Comparison of ENCODE assay signal across 1 cellular context in the genomic region with DNA sequence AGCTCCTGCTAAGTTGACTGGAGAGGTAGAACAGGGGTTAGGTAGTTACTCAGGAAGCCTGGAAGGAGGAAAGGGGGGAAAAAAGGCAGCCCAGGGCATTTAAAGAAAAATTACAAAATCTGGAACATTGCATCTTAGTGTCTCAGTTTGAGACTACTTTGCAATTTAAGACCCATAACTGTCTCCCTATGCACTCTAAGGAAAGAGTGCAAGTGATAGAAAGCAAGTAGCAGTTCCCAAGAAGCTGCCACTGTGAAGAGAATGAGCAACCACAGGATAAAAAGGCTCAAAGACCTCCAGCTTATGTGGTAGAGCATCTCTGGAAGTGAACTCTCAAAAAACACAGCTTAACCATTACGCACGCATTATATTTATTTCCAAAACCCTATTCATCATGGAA.
TF ChIP-seq lines count a peak whose summit lies in the region.

No MANE protein-coding gene starts in this region.

TF ChIP-seq in GM23338, 12 proteins besides CTCF, POLR2A, EP300 and RAD21:
- TF ChIP-seq, protein P1, sequence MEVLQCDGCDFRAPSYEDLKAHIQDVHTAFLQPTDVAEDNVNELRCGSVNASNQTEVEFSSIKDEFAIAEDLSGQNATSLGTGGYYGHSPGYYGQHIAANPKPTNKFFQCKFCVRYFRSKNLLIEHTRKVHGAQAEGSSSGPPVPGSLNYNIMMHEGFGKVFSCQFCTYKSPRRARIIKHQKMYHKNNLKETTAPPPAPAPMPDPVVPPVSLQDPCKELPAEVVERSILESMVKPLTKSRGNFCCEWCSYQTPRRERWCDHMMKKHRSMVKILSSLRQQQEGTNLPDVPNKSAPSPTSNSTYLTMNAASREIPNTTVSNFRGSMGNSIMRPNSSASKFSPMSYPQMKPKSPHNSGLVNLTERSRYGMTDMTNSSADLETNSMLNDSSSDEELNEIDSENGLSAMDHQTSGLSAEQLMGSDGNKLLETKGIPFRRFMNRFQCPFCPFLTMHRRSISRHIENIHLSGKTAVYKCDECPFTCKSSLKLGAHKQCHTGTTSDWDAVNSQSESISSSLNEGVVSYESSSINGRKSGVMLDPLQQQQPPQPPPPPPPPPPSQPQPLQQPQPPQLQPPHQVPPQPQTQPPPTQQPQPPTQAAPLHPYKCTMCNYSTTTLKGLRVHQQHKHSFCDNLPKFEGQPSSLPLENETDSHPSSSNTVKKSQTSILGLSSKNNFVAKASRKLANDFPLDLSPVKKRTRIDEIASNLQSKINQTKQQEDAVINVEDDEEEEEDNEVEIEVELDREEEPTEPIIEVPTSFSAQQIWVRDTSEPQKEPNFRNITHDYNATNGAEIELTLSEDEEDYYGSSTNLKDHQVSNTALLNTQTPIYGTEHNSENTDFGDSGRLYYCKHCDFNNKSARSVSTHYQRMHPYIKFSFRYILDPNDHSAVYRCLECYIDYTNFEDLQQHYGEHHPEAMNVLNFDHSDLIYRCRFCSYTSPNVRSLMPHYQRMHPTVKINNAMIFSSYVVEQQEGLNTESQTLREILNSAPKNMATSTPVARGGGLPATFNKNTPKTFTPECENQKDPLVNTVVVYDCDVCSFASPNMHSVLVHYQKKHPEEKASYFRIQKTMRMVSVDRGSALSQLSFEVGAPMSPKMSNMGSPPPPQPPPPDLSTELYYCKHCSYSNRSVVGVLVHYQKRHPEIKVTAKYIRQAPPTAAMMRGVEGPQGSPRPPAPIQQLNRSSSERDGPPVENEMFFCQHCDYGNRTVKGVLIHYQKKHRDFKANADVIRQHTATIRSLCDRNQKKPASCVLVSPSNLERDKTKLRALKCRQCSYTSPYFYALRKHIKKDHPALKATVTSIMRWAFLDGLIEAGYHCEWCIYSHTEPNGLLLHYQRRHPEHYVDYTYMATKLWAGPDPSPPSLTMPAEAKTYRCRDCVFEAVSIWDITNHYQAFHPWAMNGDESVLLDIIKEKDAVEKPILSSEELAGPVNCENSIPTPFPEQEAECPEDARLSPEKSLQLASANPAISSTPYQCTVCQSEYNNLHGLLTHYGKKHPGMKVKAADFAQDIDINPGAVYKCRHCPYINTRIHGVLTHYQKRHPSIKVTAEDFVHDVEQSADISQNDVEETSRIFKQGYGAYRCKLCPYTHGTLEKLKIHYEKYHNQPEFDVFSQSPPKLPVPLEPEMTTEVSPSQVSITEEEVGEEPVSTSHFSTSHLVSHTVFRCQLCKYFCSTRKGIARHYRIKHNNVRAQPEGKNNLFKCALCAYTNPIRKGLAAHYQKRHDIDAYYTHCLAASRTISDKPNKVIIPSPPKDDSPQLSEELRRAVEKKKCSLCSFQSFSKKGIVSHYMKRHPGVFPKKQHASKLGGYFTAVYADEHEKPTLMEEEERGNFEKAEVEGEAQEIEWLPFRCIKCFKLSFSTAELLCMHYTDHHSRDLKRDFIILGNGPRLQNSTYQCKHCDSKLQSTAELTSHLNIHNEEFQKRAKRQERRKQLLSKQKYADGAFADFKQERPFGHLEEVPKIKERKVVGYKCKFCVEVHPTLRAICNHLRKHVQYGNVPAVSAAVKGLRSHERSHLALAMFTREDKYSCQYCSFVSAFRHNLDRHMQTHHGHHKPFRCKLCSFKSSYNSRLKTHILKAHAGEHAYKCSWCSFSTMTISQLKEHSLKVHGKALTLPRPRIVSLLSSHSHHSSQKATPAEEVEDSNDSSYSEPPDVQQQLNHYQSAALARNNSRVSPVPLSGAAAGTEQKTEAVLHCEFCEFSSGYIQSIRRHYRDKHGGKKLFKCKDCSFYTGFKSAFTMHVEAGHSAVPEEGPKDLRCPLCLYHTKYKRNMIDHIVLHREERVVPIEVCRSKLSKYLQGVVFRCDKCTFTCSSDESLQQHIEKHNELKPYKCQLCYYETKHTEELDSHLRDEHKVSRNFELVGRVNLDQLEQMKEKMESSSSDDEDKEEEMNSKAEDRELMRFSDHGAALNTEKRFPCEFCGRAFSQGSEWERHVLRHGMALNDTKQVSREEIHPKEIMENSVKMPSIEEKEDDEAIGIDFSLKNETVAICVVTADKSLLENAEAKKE (CRISPR knock-in tag; IDR thresholded peaks at IDR 0.05), result no peak
- TF ChIP-seq NANOG (IDR thresholded peaks at IDR 0.05; ENCODE audit: borderline replicate concordance), result no peak
- TF ChIP-seq ZNF114 (CRISPR knock-in tag; IDR thresholded peaks at IDR 0.05), result no peak
- no peak for TF ChIP-seq EZH2phosphoT487 (IDR thresholded peaks at IDR 0.05; ENCODE audit: unreplicated experiment)
- TF ChIP-seq STAT1 (IDR thresholded peaks at IDR 0.05; ENCODE audit: unreplicated experiment), result no peak
- no peak for TF ChIP-seq POLR2AphosphoS5 (IDR thresholded peaks at IDR 0.05; ENCODE audit: low read depth)
- TF ChIP-seq, protein P2, sequence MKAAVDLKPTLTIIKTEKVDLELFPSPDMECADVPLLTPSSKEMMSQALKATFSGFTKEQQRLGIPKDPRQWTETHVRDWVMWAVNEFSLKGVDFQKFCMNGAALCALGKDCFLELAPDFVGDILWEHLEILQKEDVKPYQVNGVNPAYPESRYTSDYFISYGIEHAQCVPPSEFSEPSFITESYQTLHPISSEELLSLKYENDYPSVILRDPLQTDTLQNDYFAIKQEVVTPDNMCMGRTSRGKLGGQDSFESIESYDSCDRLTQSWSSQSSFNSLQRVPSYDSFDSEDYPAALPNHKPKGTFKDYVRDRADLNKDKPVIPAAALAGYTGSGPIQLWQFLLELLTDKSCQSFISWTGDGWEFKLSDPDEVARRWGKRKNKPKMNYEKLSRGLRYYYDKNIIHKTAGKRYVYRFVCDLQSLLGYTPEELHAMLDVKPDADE (IDR thresholded peaks at IDR 0.05), result no peak
- TF ChIP-seq JUNB (IDR thresholded peaks at IDR 0.05; ENCODE audit: unreplicated experiment), result no peak
- TF ChIP-seq, protein P3, sequence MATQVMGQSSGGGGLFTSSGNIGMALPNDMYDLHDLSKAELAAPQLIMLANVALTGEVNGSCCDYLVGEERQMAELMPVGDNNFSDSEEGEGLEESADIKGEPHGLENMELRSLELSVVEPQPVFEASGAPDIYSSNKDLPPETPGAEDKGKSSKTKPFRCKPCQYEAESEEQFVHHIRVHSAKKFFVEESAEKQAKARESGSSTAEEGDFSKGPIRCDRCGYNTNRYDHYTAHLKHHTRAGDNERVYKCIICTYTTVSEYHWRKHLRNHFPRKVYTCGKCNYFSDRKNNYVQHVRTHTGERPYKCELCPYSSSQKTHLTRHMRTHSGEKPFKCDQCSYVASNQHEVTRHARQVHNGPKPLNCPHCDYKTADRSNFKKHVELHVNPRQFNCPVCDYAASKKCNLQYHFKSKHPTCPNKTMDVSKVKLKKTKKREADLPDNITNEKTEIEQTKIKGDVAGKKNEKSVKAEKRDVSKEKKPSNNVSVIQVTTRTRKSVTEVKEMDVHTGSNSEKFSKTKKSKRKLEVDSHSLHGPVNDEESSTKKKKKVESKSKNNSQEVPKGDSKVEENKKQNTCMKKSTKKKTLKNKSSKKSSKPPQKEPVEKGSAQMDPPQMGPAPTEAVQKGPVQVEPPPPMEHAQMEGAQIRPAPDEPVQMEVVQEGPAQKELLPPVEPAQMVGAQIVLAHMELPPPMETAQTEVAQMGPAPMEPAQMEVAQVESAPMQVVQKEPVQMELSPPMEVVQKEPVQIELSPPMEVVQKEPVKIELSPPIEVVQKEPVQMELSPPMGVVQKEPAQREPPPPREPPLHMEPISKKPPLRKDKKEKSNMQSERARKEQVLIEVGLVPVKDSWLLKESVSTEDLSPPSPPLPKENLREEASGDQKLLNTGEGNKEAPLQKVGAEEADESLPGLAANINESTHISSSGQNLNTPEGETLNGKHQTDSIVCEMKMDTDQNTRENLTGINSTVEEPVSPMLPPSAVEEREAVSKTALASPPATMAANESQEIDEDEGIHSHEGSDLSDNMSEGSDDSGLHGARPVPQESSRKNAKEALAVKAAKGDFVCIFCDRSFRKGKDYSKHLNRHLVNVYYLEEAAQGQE (IDR thresholded peaks at IDR 0.05; ENCODE audit: unreplicated experiment), result no peak
